In the genomic region with DNA sequence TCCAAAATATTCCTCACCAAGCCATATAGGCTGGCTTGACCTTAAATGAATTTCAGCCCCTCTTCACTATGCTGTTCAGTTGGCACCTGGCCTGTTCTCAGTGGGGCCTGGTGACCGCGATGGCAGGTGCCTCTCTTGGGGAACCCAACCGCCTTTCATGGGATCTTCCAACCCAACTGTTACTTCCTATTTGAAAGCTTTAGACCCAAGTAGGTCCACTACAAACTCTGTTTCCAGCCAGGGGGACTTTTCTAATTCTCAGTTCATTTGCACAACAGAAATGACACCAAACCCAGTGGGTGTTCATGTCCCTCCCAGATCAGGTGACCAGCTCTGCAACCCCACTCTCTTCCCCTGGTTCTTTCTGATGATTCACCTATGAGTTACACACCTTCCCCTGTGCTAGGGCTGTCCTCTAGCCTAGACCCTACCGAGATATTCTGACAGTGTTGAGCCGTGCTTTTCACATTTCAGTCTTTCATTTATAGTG, we compare ENCODE assay signal across 9 cellular contexts. TPM values are rescaled to one million over a fixed set of nuclear protein-coding genes. Genes with fewer than 3 reads are reported as not detected.
DNase-seq lines count a peak whose midpoint lies in the region; ATAC-seq and TF ChIP-seq lines count a peak whose summit lies in the region.
"Had no signal": no experiment of that assay in that cellular context is flagged by ENCODE, and none has a peak within 500 bp of the region (broad histone marks: within the 10 kb centered on the region; RNA-seq: fewer than 3 reads in every experiment).

No MANE protein-coding gene starts in this region.

- H3K27ac Mint-ChIP-seq in activated CD8-positive, alpha-beta memory T cell treated with anti-CD3 and anti-CD28 coated beads, Interleukin-2, amount 10 ng/mL, durations not matched to agents 7 days and 5 days: peak overlapping the region; percentile 20
- H3K27ac Mint-ChIP-seq in stimulated activated effector memory CD8-positive, alpha-beta T cell treated with anti-CD3 and anti-CD28 coated beads, Interleukin-12 subunit alpha, Interleukin-12 subunit beta, amount 100 ng/mL, for 72 hours: peak overlapping the region; percentile 81
- no peak overlapping the region for H3K27ac Mint-ChIP-seq in CD4-positive, alpha-beta T cell

- H3K9me3 Mint-ChIP-seq in activated CD8-positive, alpha-beta memory T cell treated with anti-CD3 and anti-CD28 coated beads, Interleukin-2, amount 10 ng/mL, durations not matched to agents 7 days and 5 days (ENCODE audit: low read depth): no peaks in the 10 kb centered on the region
- no peaks in the 10 kb centered on the region for H3K9me3 Mint-ChIP-seq in stimulated activated effector memory CD8-positive, alpha-beta T cell treated with anti-CD3 and anti-CD28 coated beads, Interleukin-12 subunit alpha, Interleukin-12 subunit beta, amount 100 ng/mL, for 72 hours
- no peaks in the 10 kb centered on the region for H3K9me3 Mint-ChIP-seq in CD4-positive, alpha-beta T cell

- no peak for TF ChIP-seq EP300 in suprapubic skin (IDR thresholded peaks at IDR 0.05)

- H3K27ac ChIP-seq in suprapubic skin: no peak overlapping the region
- no peak overlapping the region for H3K27ac ChIP-seq in CD4-positive, alpha-beta T cell (ENCODE audit: low read depth, low read length)
- H3K27ac ChIP-seq: cardiac muscle cell had no signal

- no peaks in the 10 kb centered on the region for H3K4me1 ChIP-seq in suprapubic skin

- POLR2A ChIA-PET in CD4-positive, alpha-beta T cell (lab: Charles Lee): interaction anchor here (0.6 kb wide), 1 partner anchor 70 kb away, joined by 4 read pairs; the partner anchor contains the start of gene ANKRD12

- H3K36me3 ChIP-seq in suprapubic skin: no peaks in the 10 kb centered on the region
- H3K36me3 ChIP-seq: cardiac muscle cell had no signal

- peaks cover 3% of the 10 kb centered on the region for H3K36me3 Mint-ChIP-seq in activated CD8-positive, alpha-beta memory T cell treated with anti-CD3 and anti-CD28 coated beads, Interleukin-2, amount 10 ng/mL, durations not matched to agents 7 days and 5 days
- H3K36me3 Mint-ChIP-seq in stimulated activated effector memory CD8-positive, alpha-beta T cell treated with anti-CD3 and anti-CD28 coated beads, Interleukin-12 subunit alpha, Interleukin-12 subunit beta, amount 100 ng/mL, for 72 hours: peaks cover 12% of the 10 kb centered on the region
- H3K36me3 Mint-ChIP-seq in CD4-positive, alpha-beta T cell (ENCODE audit: low read depth): no peaks in the 10 kb centered on the region

- WGBS in suprapubic skin: 96% methylated on average over 5 of the region's 5 CpGs

- H3K9me3 ChIP-seq in suprapubic skin: no peaks in the 10 kb centered on the region
- no peaks in the 10 kb centered on the region for H3K9me3 ChIP-seq in CD4-positive, alpha-beta T cell (ENCODE audit: control insufficient read depth, low read length)

- H3K4me3 Mint-ChIP-seq in activated CD8-positive, alpha-beta memory T cell treated with anti-CD3 and anti-CD28 coated beads, Interleukin-2, amount 10 ng/mL, durations not matched to agents 7 days and 5 days: no peak overlapping the region
- no peak overlapping the region for H3K4me3 Mint-ChIP-seq in stimulated activated effector memory CD8-positive, alpha-beta T cell treated with anti-CD3 and anti-CD28 coated beads, Interleukin-12 subunit alpha, Interleukin-12 subunit beta, amount 100 ng/mL, for 72 hours
- no peak overlapping the region for H3K4me3 Mint-ChIP-seq in CD4-positive, alpha-beta T cell

- peaks cover 33% of the 10 kb centered on the region for H3K4me1 Mint-ChIP-seq in activated CD8-positive, alpha-beta memory T cell treated with anti-CD3 and anti-CD28 coated beads, Interleukin-2, amount 10 ng/mL, durations not matched to agents 7 days and 5 days
- H3K4me1 Mint-ChIP-seq in stimulated activated effector memory CD8-positive, alpha-beta T cell treated with anti-CD3 and anti-CD28 coated beads, Interleukin-12 subunit alpha, Interleukin-12 subunit beta, amount 100 ng/mL, for 72 hours: peaks cover 50% of the 10 kb centered on the region
- no peaks in the 10 kb centered on the region for H3K4me1 Mint-ChIP-seq in CD4-positive, alpha-beta T cell (ENCODE audit: low read depth)

- no peak for TF ChIP-seq POLR2A in suprapubic skin (IDR thresholded peaks at IDR 0.05)

- CTCF ChIA-PET in activated CD8-positive, alpha-beta memory T cell treated with anti-CD3 and anti-CD28 coated beads, Interleukin-2, amount 10 ng/mL, durations not matched to agents 7 days and 5 days (lab: Charles Lee): interaction anchor here (1.3 to 2.0 kb wide), 3 partner anchors 16 to 81 kb away, joined by 3 to 8 read pairs (median 4); partner anchors contain the start of gene ANKRD12
- CTCF ChIA-PET in CD4-positive, alpha-beta T cell (lab: Charles Lee): no interaction called here

- H3K27me3 ChIP-seq in suprapubic skin: no peaks in the 10 kb centered on the region
- no peaks in the 10 kb centered on the region for H3K27me3 ChIP-seq in CD4-positive, alpha-beta T cell (ENCODE audit: control insufficient read depth, insufficient read depth, low read length)
- H3K27me3 ChIP-seq: cardiac muscle cell had no signal

- no peaks in the 10 kb centered on the region for H3K27me3 Mint-ChIP-seq in activated CD8-positive, alpha-beta memory T cell treated with anti-CD3 and anti-CD28 coated beads, Interleukin-2, amount 10 ng/mL, durations not matched to agents 7 days and 5 days
- H3K27me3 Mint-ChIP-seq in CD4-positive, alpha-beta T cell: peaks cover 4% of the 10 kb centered on the region

- DNase-seq in activated CD8-positive, alpha-beta memory T cell treated with anti-CD3 and anti-CD28 coated beads, Interleukin-2, amount 10 ng/mL, durations not matched to agents 7 days and 5 days: no peak
- DNase-seq in activated CD8-positive, alpha-beta memory T cell treated with anti-CD3 and anti-CD28 coated beads, Interleukin-2, amount 50 U/mL, for 48 hours: no peak
- no peak for DNase-seq in stimulated activated effector memory CD8-positive, alpha-beta T cell treated with anti-CD3 and anti-CD28 coated beads, Interleukin-12 subunit alpha, Interleukin-12 subunit beta, amount 100 ng/mL, for 72 hours (ENCODE audit: low spot score in 2 of 2)
- DNase-seq in suprapubic skin (ENCODE audit: low spot score in 2 of 2): no peak
- no peak for DNase-seq in NOMO-1 treated with DMSO at 0.1 percent for 48 hours (lab: John Stamatoyannopoulos, UW; ENCODE audit: unreplicated experiment)
- DNase-seq in CD4-positive, alpha-beta T cell: no peak

- H3K4me3 ChIP-seq in suprapubic skin: no peak overlapping the region
- H3K4me3 ChIP-seq: cardiac muscle cell had no signal

- intact Hi-C loops in CD4-positive, alpha-beta T cell (cut with DNase I, micrococcal nuclease): loop anchor here in 1 of 2 experiments (10.0 kb wide), 1 partner anchor 62 kb away; no protein-coding TSS in a partner anchor

- TF ChIP-seq CTCF in suprapubic skin (IDR thresholded peaks at IDR 0.05): no peak
- no peak for TF ChIP-seq CTCF in CD4-positive, alpha-beta T cell (IDR thresholded peaks at IDR 0.05)

- ATAC-seq in activated CD8-positive, alpha-beta memory T cell treated with anti-CD3 and anti-CD28 coated beads, Interleukin-2, amount 10 ng/mL, durations not matched to agents 7 days and 5 days: peak; percentile 49
- ATAC-seq in GM21619 (IDR thresholded peaks at IDR 0.05; ENCODE audit: unreplicated experiment): peak; percentile 68
- ATAC-seq in HG03432 (IDR thresholded peaks at IDR 0.05; ENCODE audit: unreplicated experiment): peak; percentile 71
- ATAC-seq in stimulated activated effector memory CD8-positive, alpha-beta T cell treated with anti-CD3 and anti-CD28 coated beads, Interleukin-12 subunit alpha, Interleukin-12 subunit beta, amount 100 ng/mL, for 72 hours: peak; percentile 92
- no peak for ATAC-seq in CD4-positive, alpha-beta T cell (ENCODE audit: poor library complexity)

RNA-seq across cellular contexts. Expression of gene NDUFV2, which starts 35.6 kb away (rescaled TPM):
- total RNA-seq in activated CD8-positive, alpha-beta memory T cell treated with anti-CD3 and anti-CD28 coated beads, Interleukin-2, amount 10 ng/mL, durations not matched to agents 7 days and 5 days: 100 to 1,000 TPM; 222 to 302 TPM
- total RNA-seq in suprapubic skin: 100 to 1,000 TPM; 107 to 137 (median 124) TPM
- 100 to 1,000 TPM; 230 to 231 TPM for total RNA-seq in CD4-positive, alpha-beta T cell
